In the genomic region with DNA sequence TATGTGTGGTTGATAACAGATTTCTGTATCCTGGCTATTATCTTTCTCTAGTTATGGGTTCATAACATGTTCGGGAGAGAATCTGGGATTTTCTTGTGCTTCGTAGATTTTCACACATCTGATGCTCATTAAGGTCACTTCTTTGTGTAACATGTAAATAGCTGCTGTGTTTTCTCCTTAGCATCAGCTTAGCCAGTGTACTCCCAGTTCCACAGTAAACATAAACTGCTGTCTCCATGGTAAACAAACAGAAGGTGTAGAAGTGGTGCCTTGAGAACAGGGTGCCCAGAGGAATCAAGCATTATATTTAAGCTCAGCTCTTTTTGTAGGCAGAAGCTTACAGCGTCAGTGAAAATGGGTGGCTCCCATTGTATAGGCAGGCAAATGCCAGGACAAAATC, we compare ENCODE assay signal across 17 cellular contexts.
DNase-seq lines count a peak whose midpoint lies in the region; ATAC-seq, FAIRE-seq and TF ChIP-seq lines count a peak whose summit lies in the region.
"Had no signal": no experiment of that assay in that cellular context is flagged by ENCODE, and none has a peak within 500 bp of the region (broad histone marks: within the 10 kb centered on the region; RNA-seq: fewer than 3 reads in every experiment).

No MANE protein-coding gene starts in this region.

- no peak for FAIRE-seq in GM12892 (lab: Jason Lieb, UNC)
- FAIRE-seq: endometrium, islet of Langerhans had no signal

- H3K4me1 ChIP-seq in breast epithelium, result peaks cover 3 to 5% of the 10 kb centered on the region in 2 donors
- peaks cover 10% of the 10 kb centered on the region for H3K4me1 ChIP-seq in mammary epithelial cell (ENCODE audit: insufficient read depth, low read length)
- H3K4me1 ChIP-seq in heart right ventricle, result peaks cover 11 to 85% (median 45%) of the 10 kb centered on the region in 9 donors
- peaks cover 25% of the 10 kb centered on the region for H3K4me1 ChIP-seq in rectal smooth muscle tissue (ENCODE audit: control insufficient read depth, insufficient read depth, low read length)

- H3K4me3 ChIP-seq in breast epithelium (no peak overlapping the region), mammary epithelial cell (replicated peaks in 1 of 3; ENCODE audit: insufficient read depth in 1 of 3, low read depth in 2 of 3, low read length in 3 of 3) (no peak overlapping the region), heart right ventricle (no peak overlapping the region), rectal smooth muscle tissue (ENCODE audit: low read length) (no peak overlapping the region)

- ATAC-seq in heart right ventricle, result peak in 3 of 8 donors; percentile 19 to 76 (median 62)
- ATAC-seq: SK-N-SH treated with all-trans-retinoic acid at 6 μM for 48 hours had no signal

- intact Hi-C loops in breast epithelium (cut with DNase I; ENCODE audit: low total_unique reads), result no loop called here
- intact Hi-C loops in mammary epithelial cell (cut with micrococcal nuclease), result no loop called here
- intact Hi-C loops in heart right ventricle (cut with DNase I), result no loop called here

- WGBS in mammary epithelial cell (ENCODE audit: low coverage, missing lambda C conversion rate), result 80% methylated on average over 3 of the region's 3 CpGs
- 47 to 53% methylated on average over 3 of the region's 3 CpGs for WGBS in heart right ventricle, 2 donors

- H3K79me2 ChIP-seq in mammary epithelial cell (ENCODE audit: insufficient read depth, low read length), result peaks cover 90% of the 10 kb centered on the region

- H2AFZ ChIP-seq in mammary epithelial cell (ENCODE audit: low read depth, low read length), result no peak overlapping the region

- TF ChIP-seq POLR2A in breast epithelium (IDR thresholded peaks at IDR 0.05), result no peak
- TF ChIP-seq POLR2A in GM12892 (IDR thresholded peaks at IDR 0.05; ENCODE audit: low read depth, low read length), result no peak

- in situ Hi-C loops in mammary epithelial cell (cut with MboI; ENCODE audit: low sequenced_read_pairs in 2 of 2), result no loop called here

- H3K9me3 ChIP-seq in breast epithelium (no peaks in the 10 kb centered on the region), mammary epithelial cell (replicated peaks; ENCODE audit: insufficient read depth, low read length) (no peaks in the 10 kb centered on the region), heart right ventricle (no peaks in the 10 kb centered on the region)

- no TSS peak for BruUV-seq in mammary epithelial cell (replicated peaks; lab: Mats Ljungman, UMichigan)

- dilution Hi-C loops in mammary epithelial cell (cut with HindIII; ENCODE audit: low sequenced_read_pairs), result no loop called here

- H3K36me3 ChIP-seq in breast epithelium, result no peaks in the 10 kb centered on the region
- H3K36me3 ChIP-seq in mammary epithelial cell (ENCODE audit: insufficient read depth, low read length), result no peaks in the 10 kb centered on the region
- peaks cover 0 to 11% (median 0%) of the 10 kb centered on the region in 9 donors for H3K36me3 ChIP-seq in heart right ventricle
- peaks cover 2% of the 10 kb centered on the region for H3K36me3 ChIP-seq in rectal smooth muscle tissue (ENCODE audit: control insufficient read depth, insufficient read depth, low read length)

- H3K27me3 ChIP-seq in breast epithelium (no peaks in the 10 kb centered on the region), mammary epithelial cell (ENCODE audit: insufficient read depth, low read length) (no peaks in the 10 kb centered on the region), heart right ventricle (no peaks in the 10 kb centered on the region), rectal smooth muscle tissue (ENCODE audit: control insufficient read depth, insufficient read depth, low read length) (no peaks in the 10 kb centered on the region)

- CTCF ChIA-PET in mammary epithelial cell (lab: Charles Lee; ENCODE audit: low non-redundant PET), result no interaction called here

- H3K9ac ChIP-seq in mammary epithelial cell (ENCODE audit: insufficient read depth, low read length) (no peak overlapping the region), rectal smooth muscle tissue (ENCODE audit: low read length) (no peak overlapping the region)

- no peak overlapping the region for H3K4me2 ChIP-seq in mammary epithelial cell (ENCODE audit: insufficient read depth, low read depth, low read length)

- TF ChIP-seq CTCF in breast epithelium (IDR thresholded peaks at IDR 0.05) (no peak), mammary epithelial cell (conservative IDR thresholded peaks at IDR 0.05 in 1 of 2, IDR thresholded peaks at IDR 0.05 in 1 of 2; ENCODE audit: extremely low read depth in 1 of 2, insufficient read depth in 1 of 2, low read depth in 1 of 2, low read length in 2 of 2) (no peak), heart right ventricle (IDR thresholded peaks at IDR 0.05) (no peak)

- no peaks in the 10 kb centered on the region for H4K20me1 ChIP-seq in mammary epithelial cell (ENCODE audit: insufficient read depth, low read length)

- DNase-seq in breast epithelium (ENCODE audit: low spot score in 2 of 2), result no peak
- no peak for DNase-seq in mammary epithelial cell
- no peak for DNase-seq in heart right ventricle
- DNase-seq in activated CD4-positive, alpha-beta T cell treated with anti-CD3 and anti-CD28 coated beads for 48 hours, result no peak
- DNase-seq in GM12892 (ENCODE audit: insufficient read length), result no peak
- DNase-seq in germinal center (ENCODE audit: low spot score), result no peak
- DNase-seq in H4 (ENCODE audit: low spot score), result no peak
- DNase-seq: activated CD4-positive, alpha-beta memory T cell treated with anti-CD3 and anti-CD28 coated beads for 36 hours; activated T-cell treated with anti-CD3 and anti-CD28 coated beads, Interleukin-2, amount 50 U/mL, for 48 hours; CD4-positive, alpha-beta T cell; head of caudate nucleus; NCI-H1436 treated with DMSO at 0.1 percent for 48 hours; NCI-H446 treated with DMSO at 0.1 percent for 48 hours had no signal

- H3K27ac ChIP-seq in breast epithelium (peak overlapping the region; percentile 56 to 64), mammary epithelial cell (ENCODE audit: insufficient read depth, low read depth, low read length) (no peak overlapping the region), heart right ventricle (peak overlapping the region; percentile 2 to 79 (median 60)), rectal smooth muscle tissue (ENCODE audit: low read depth, low read length) (peak overlapping the region; percentile 35)
